Comparison of ENCODE assay signal across 24 cellular contexts in the genomic region with DNA sequence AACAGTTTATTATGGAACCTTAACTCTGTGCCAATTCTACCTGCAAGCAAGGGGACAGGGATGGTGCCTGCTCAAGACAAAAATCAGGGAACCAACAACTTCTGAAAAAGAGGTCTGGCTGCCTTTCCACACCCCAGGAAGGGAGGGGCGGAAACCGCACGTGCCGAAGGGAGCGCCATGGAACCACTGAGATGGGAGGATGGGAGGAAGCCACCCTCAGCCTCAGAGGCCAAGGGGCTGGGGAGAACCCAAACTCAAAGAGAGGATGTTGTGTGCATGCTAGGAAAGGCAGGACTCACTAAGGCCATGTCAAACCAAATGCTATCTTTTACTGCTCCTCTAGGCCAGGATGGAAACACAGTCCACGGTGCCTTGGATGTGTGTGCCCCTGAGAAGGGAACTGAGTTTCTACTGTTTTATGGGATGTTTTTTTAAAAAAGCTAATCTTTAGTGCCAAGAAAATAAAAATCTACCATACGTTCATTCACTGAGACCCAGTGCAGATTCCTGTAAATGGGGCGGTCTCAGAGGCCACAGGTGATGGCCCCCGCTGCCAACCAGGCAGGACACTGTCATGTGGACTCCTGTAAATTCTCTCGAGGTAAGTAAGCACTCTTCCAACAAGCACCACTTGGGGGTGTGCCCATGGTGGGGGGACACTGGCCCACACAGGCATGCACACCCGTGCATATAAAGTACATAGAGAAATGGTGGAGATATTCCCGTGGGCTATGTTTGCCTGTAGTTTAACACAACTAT.
"Had no signal": no experiment of that assay in that cellular context is flagged by ENCODE, and none has a peak within 500 bp of the region (broad histone marks: within the 10 kb centered on the region; RNA-seq: fewer than 3 reads in every experiment).

No MANE protein-coding gene starts in this region.

- FAIRE-seq: keratinocyte, urothelium cell line had no signal

- DNase-seq: colonic mucosa; effector CD8-positive, alpha-beta T cell; endodermal cell; esophagus squamous epithelium; foreskin melanocyte; hypothalamus; immature natural killer cell; natural killer cell; sigmoid colon; stimulated activated CD4-positive, alpha-beta T cell treated with anti-CD3 and anti-CD28 coated beads, Interleukin-4, amount 100 ng/mL, for 24 hours; stimulated activated naive B cell treated with anti-CD40 and anti-IgM and Interleukin-4, amounts not matched to agents 10 μg/mL and 1 μg/mL and 100 μg/mL, for 72 hours; upper lobe of left lung had no signal

- H3K4me3 ChIP-seq: colonic mucosa, esophagus squamous epithelium, lung, sigmoid colon, thoracic aorta, tibial nerve, upper lobe of left lung had no signal

- ATAC-seq: natural killer cell; stimulated activated naive B cell treated with anti-CD40 and anti-IgM and Interleukin-4, amounts not matched to agents 10 μg/mL and 1 μg/mL and 100 μg/mL, for 72 hours had no signal

- H3K27ac ChIP-seq: colonic mucosa, epithelial cell of prostate, esophagus squamous epithelium, neutrophil, parathyroid adenoma, sigmoid colon, thoracic aorta, tibial nerve, upper lobe of left lung had no signal

- H3K27ac Mint-ChIP-seq: dendritic cell treated with granulocyte-macrophage colony-stimulating factor and Interleukin-4, amounts not matched to agents 40 ng/mL and 50 ng/mL, for 4 days; endodermal cell; immature natural killer cell; memory B cell; progenitor cell of endocrine pancreas; stimulated activated naive B cell treated with anti-CD40 and anti-IgM and Interleukin-4, amounts not matched to agents 10 μg/mL and 1 μg/mL and 100 μg/mL, for 72 hours; stimulated activated naive CD8-positive, alpha-beta T cell treated with anti-CD3 and anti-CD28 coated beads, Interleukin-15, Interleukin-2, amounts not matched to agents 100 ng/mL and 50 ng/mL, for 24 hours had no signal

- H3K36me3 Mint-ChIP-seq: natural killer cell had no signal

- H3K9me3 Mint-ChIP-seq: dendritic cell treated with granulocyte-macrophage colony-stimulating factor and Interleukin-4, amounts not matched to agents 40 ng/mL and 50 ng/mL, for 4 days; endodermal cell; immature natural killer cell; memory B cell; natural killer cell; stimulated activated naive B cell treated with anti-CD40 and anti-IgM and Interleukin-4, amounts not matched to agents 10 μg/mL and 1 μg/mL and 100 μg/mL, for 72 hours; stimulated activated naive CD8-positive, alpha-beta T cell treated with anti-CD3 and anti-CD28 coated beads, Interleukin-15, Interleukin-2, amounts not matched to agents 100 ng/mL and 50 ng/mL, for 24 hours had no signal

- H3K9me3 ChIP-seq: colonic mucosa, esophagus squamous epithelium, neutrophil, sigmoid colon, thoracic aorta, tibial nerve, upper lobe of left lung had no signal

- H3K4me1 ChIP-seq: colonic mucosa, sigmoid colon, upper lobe of left lung had no signal

- H3K27me3 ChIP-seq: colonic mucosa, esophagus squamous epithelium, neutrophil, sigmoid colon, tibial nerve, upper lobe of left lung had no signal

- H3K4me1 Mint-ChIP-seq: endodermal cell, immature natural killer cell, natural killer cell had no signal

- H3K4me3 Mint-ChIP-seq: dendritic cell treated with granulocyte-macrophage colony-stimulating factor and Interleukin-4, amounts not matched to agents 40 ng/mL and 50 ng/mL, for 4 days; endodermal cell; immature natural killer cell; memory B cell; natural killer cell; stimulated activated naive B cell treated with anti-CD40 and anti-IgM and Interleukin-4, amounts not matched to agents 10 μg/mL and 1 μg/mL and 100 μg/mL, for 72 hours; stimulated activated naive CD8-positive, alpha-beta T cell treated with anti-CD3 and anti-CD28 coated beads, Interleukin-15, Interleukin-2, amounts not matched to agents 100 ng/mL and 50 ng/mL, for 24 hours had no signal

- H3K36me3 ChIP-seq: colonic mucosa had no signal

- H3K27me3 Mint-ChIP-seq: progenitor cell of endocrine pancreas; stimulated activated naive B cell treated with anti-CD40 and anti-IgM and Interleukin-4, amounts not matched to agents 10 μg/mL and 1 μg/mL and 100 μg/mL, for 72 hours; stimulated activated naive CD8-positive, alpha-beta T cell treated with anti-CD3 and anti-CD28 coated beads, Interleukin-15, Interleukin-2, amounts not matched to agents 100 ng/mL and 50 ng/mL, for 24 hours had no signal
